In genomic region chr16:28527100-28527785, GRCh38 we compare ENCODE assay signal across 9 cellular contexts. TPM values are rescaled to one million over a fixed set of nuclear protein-coding genes. Genes with fewer than 3 reads are reported as not detected.
DNase-seq lines count a peak whose midpoint lies in the region; FAIRE-seq and TF ChIP-seq lines count a peak whose summit lies in the region.
"Not testable (repeated sequence)": the region's sequence is repeated elsewhere in the genome, so short reads cannot be mapped to it uniquely, and the experiment has no call there.
"Had no signal": no experiment of that assay in that cellular context is flagged by ENCODE, and none has a peak within 500 bp of the region (broad histone marks: within the 10 kb centered on the region; RNA-seq: fewer than 3 reads in every experiment).

No MANE protein-coding gene starts in this region.

- H2AFZ ChIP-seq in hepatocyte: not testable (repeated sequence)

- not testable (repeated sequence) for H3K4me2 ChIP-seq in hepatocyte

- H3K36me3 Mint-ChIP-seq in type B pancreatic cell: not testable (repeated sequence)

- H3K79me2 ChIP-seq in hepatocyte: not testable (repeated sequence)

- not testable (repeated sequence) for H3K9me2 ChIP-seq in hepatocyte (replicated peaks; ENCODE audit: insufficient read depth)

- DNase-seq in adipocyte (ENCODE audit: low read depth) (peak; percentile 46), choroid plexus epithelial cell (ENCODE audit: low read depth) (peak; percentile 17), renal cortical epithelial cell (ENCODE audit: low read depth) (peak; percentile 90)
- DNase-seq in hepatocyte (ENCODE audit: low spot score); type B pancreatic cell (ENCODE audit: extremely low spot score, unreplicated experiment): not testable (repeated sequence)

- not testable (repeated sequence) for H3K9ac ChIP-seq in adipocyte (ENCODE audit: low read length)
- H3K9ac ChIP-seq in liver (ENCODE audit: low read depth in 1 of 2, low read length in 2 of 2): peak overlapping the region in 1 of 2 donors; percentile 65

- H3K27ac ChIP-seq in hepatocyte (peak overlapping the region; percentile 87), liver (ENCODE audit: low read depth in 1 of 2, low read length in 2 of 2) (peak overlapping the region; percentile 87 to 95)

- not testable (repeated sequence) for H4K20me1 ChIP-seq in hepatocyte (ENCODE audit: insufficient read depth, poor library complexity, severe bottlenecking)

- H3K27me3 Mint-ChIP-seq in type B pancreatic cell: not testable (repeated sequence)

- H3K4me3 ChIP-seq in adipocyte (ENCODE audit: low read length); choroid plexus epithelial cell (ENCODE audit: low read depth, low read length); hepatocyte; liver (ENCODE audit: low read depth in 1 of 3, low read length in 3 of 3): not testable (repeated sequence)

- H3K36me3 ChIP-seq in adipocyte (ENCODE audit: control insufficient read depth, insufficient read depth, low read length, severe bottlenecking); hepatocyte (replicated peaks; ENCODE audit: insufficient read depth, low read depth); liver (ENCODE audit: control insufficient read depth in 4 of 4, insufficient read depth in 3 of 4, low read depth in 1 of 4, low read length in 3 of 4): not testable (repeated sequence)

- peak; percentile 98 for FAIRE-seq in G401.6 (lab: Jason Lieb, UNC)

- H3K9me3 ChIP-seq in adipocyte (ENCODE audit: control insufficient read depth, low read length); hepatocyte (ENCODE audit: low read depth); liver (ENCODE audit: control insufficient read depth in 4 of 4, low read length in 3 of 4): not testable (repeated sequence)

- TF ChIP-seq RAD21 in liver (IDR thresholded peaks at IDR 0.05): not testable (repeated sequence)

- H3K27me3 ChIP-seq in adipocyte (replicated peaks; ENCODE audit: control insufficient read depth, insufficient read depth, low read length); hepatocyte; liver (ENCODE audit: control insufficient read depth in 4 of 4, insufficient read depth in 4 of 4, low read length in 3 of 4): not testable (repeated sequence)

- peak overlapping the region; percentile 82 for H3K27ac Mint-ChIP-seq in type B pancreatic cell

- not testable (repeated sequence) for TF ChIP-seq CTCF in choroid plexus epithelial cell (conservative IDR thresholded peaks at IDR 0.05; ENCODE audit: low read depth, low read length); hepatocyte (IDR thresholded peaks at IDR 0.05; ENCODE audit: poor library complexity); liver (IDR thresholded peaks at IDR 0.05; ENCODE audit: low read depth, low read length, missing input control); type B pancreatic cell (conservative IDR thresholded peaks at IDR 0.05)

- H3K4me1 Mint-ChIP-seq in type B pancreatic cell (ENCODE audit: unreplicated experiment): not testable (repeated sequence)

- H3K4me1 ChIP-seq in adipocyte (ENCODE audit: control insufficient read depth, insufficient read depth, low read length) (peaks cover 35% of the 10 kb centered on the region), liver (ENCODE audit: control insufficient read depth in 4 of 4, insufficient read depth in 4 of 4, low read length in 3 of 4) (peaks cover 6 to 46% (median 25%) of the 10 kb centered on the region in 4 donors)
- not testable (repeated sequence) for H3K4me1 ChIP-seq in hepatocyte (ENCODE audit: insufficient read depth)

- H3K9me3 Mint-ChIP-seq in type B pancreatic cell: not testable (repeated sequence)

- 95% methylated on average over 7 of the region's 7 CpGs for WGBS in hepatocyte (ENCODE audit: low lambda C conversion rate, missing lambda C conversion rate)
- WGBS in liver: 83% methylated on average over 7 of the region's 7 CpGs

- H3K4me3 Mint-ChIP-seq in type B pancreatic cell: not testable (repeated sequence)

RNA-seq across cellular contexts. Expression of gene NUPR1, which starts 11.5 kb away (rescaled TPM):
- total RNA-seq in hepatocyte (18.0 and 18.3 TPM in 2 replicates), liver (10 to 100 TPM; 10.9 to 16.1 TPM), renal cortical epithelial cell (1.4 and 3.0 TPM in 2 replicates), type B pancreatic cell (ENCODE audit: low replicate concordance) (1.2 and 4.8 TPM in 2 replicates)
- polyA plus RNA-seq in hepatocyte (118 and 130 TPM in 2 replicates), liver (100 to 1,000 TPM; 109 to 305 TPM)
- total RNA-seq: CD8-positive, alpha-beta T cell had no signal

RNA-seq across cellular contexts. Expression of gene IL27, which starts 20.6 kb away (rescaled TPM):
- total RNA-seq in hepatocyte: not detected in 2 replicates
- not detected in 2 replicates for polyA plus RNA-seq in hepatocyte
- total RNA-seq in liver: 1 to 10 TPM in 1 of 2 donors, under 1 TPM in 1; 0.33 to 2.5 TPM
- 1 to 10 TPM; 2.2 to 4.1 TPM for polyA plus RNA-seq in liver
- total RNA-seq in renal cortical epithelial cell: not detected in 2 replicates
- total RNA-seq in type B pancreatic cell (ENCODE audit: low replicate concordance): not detected in 2 replicates
- total RNA-seq: CD8-positive, alpha-beta T cell; H9 had no signal

RNA-seq across cellular contexts. Expression of gene SGF29, which starts 26.5 kb away (rescaled TPM):
- 12.7 and 12.8 TPM in 2 replicates for total RNA-seq in hepatocyte
- polyA plus RNA-seq in hepatocyte: 14.1 and 17.1 TPM in 2 replicates
- 10 to 100 TPM in 1 of 2 donors, 1 to 10 TPM in 1; 6.5 to 11.5 TPM for total RNA-seq in liver
- polyA plus RNA-seq in liver: 10 to 100 TPM in 1 of 2 donors, 1 to 10 TPM in 1; 9.4 to 18.1 TPM
- 6.1 and 11.8 TPM in 2 replicates for total RNA-seq in renal cortical epithelial cell
- 21.4 and 29.6 TPM in 2 replicates for total RNA-seq in type B pancreatic cell (ENCODE audit: low replicate concordance)

RNA-seq across cellular contexts. Expression of gene APOBR, which starts 32.8 kb away (rescaled TPM):
- 0.04 and 0.13 TPM in 2 replicates for total RNA-seq in hepatocyte
- polyA plus RNA-seq in hepatocyte: 0.22 and 0.26 TPM in 2 replicates
- total RNA-seq in liver: 1 to 10 TPM; 1.3 to 1.5 TPM
- polyA plus RNA-seq in liver: 1 to 10 TPM in 1 of 2 donors, under 1 TPM in 1; 0.28 to 1.4 TPM
- 0.05 TPM in 1 of 2 replicates, not detected in the other for total RNA-seq in renal cortical epithelial cell
- 0.14 and 0.21 TPM in 2 replicates for total RNA-seq in type B pancreatic cell (ENCODE audit: low replicate concordance)
- total RNA-seq: H9 had no signal

RNA-seq across cellular contexts. Expression of gene CLN3, which starts 35.4 kb away (rescaled TPM):
- 43.4 and 62.1 TPM in 2 replicates for total RNA-seq in hepatocyte
- 94.1 and 102 TPM in 2 replicates for polyA plus RNA-seq in hepatocyte
- total RNA-seq in liver: 10 to 100 TPM; 16.1 to 16.3 TPM
- 10 to 100 TPM; 22.3 to 23.6 TPM for polyA plus RNA-seq in liver
- total RNA-seq in renal cortical epithelial cell: 21.5 and 27.3 TPM in 2 replicates
- total RNA-seq in type B pancreatic cell (ENCODE audit: low replicate concordance): 36.0 and 56.3 TPM in 2 replicates
